In genomic region chr1:26224606-26225005, GRCh38 we compare ENCODE assay signal across 18 cellular contexts. TPM values are rescaled to one million over a fixed set of nuclear protein-coding genes. Genes with fewer than 3 reads are reported as not detected.
DNase-seq lines count a peak whose midpoint lies in the region; ATAC-seq, FAIRE-seq and TF ChIP-seq lines count a peak whose summit lies in the region.
"Had no signal": no experiment of that assay in that cellular context is flagged by ENCODE, and none has a peak within 500 bp of the region (broad histone marks: within the 10 kb centered on the region; RNA-seq: fewer than 3 reads in every experiment).

No MANE protein-coding gene starts in this region.

- TF ChIP-seq RAD21 in HepG2 (CRISPR knock-in tag; IDR thresholded peaks at IDR 0.05) = no peak

- peak overlapping the region; percentile 75 for H3K4me3 Mint-ChIP-seq in WTC11
- no peak overlapping the region for H3K4me3 Mint-ChIP-seq in activated CD4-positive, alpha-beta T cell treated with anti-CD3 and anti-CD28 coated beads for 36 hours

- no peaks in the 10 kb centered on the region for H3K9me3 ChIP-seq in ES-I3 (ENCODE audit: control insufficient read depth, insufficient read depth, low read length)
- H3K9me3 ChIP-seq in HepG2 (ENCODE audit: low read length) = no peaks in the 10 kb centered on the region
- no peaks in the 10 kb centered on the region for H3K9me3 ChIP-seq in gastrocnemius medialis

- H3K4me1 ChIP-seq in ES-I3 (ENCODE audit: insufficient read depth, low read length) (no peaks in the 10 kb centered on the region), HepG2 (ENCODE audit: insufficient read depth, low read length) (peaks cover 36% of the 10 kb centered on the region), gastrocnemius medialis (peaks cover 0 to 7% of the 10 kb centered on the region in 2 donors)

- CTCF ChIA-PET in WTC11 (lab: Charles Lee) (interaction anchor here (1.5 to 4.1 kb wide), 3 partner anchors 10 to 55 kb away, joined by 7 to 32 read pairs (median 10); partner anchors contain the start of genes CATSPER4, CEP85 and ZNF593), HepG2 (lab: Yijun Ruan, JAX; ENCODE audit: low intra/inter-chr PET ratio, low total read pairs) (no interaction called here)
- CTCF ChIA-PET in activated CD4-positive, alpha-beta T cell treated with anti-CD3 and anti-CD28 coated beads for 36 hours (lab: Charles Lee) = interaction anchor here (1.2 kb wide), 2 partner anchors 9 to 10 kb away, joined by 3 read pairs; partner anchors contain the start of gene CEP85

- H3K4me1 Mint-ChIP-seq in WTC11 = peaks cover 14% of the 10 kb centered on the region
- H3K4me1 Mint-ChIP-seq in activated CD4-positive, alpha-beta T cell treated with anti-CD3 and anti-CD28 coated beads for 36 hours = peaks cover 7% of the 10 kb centered on the region

- no peaks in the 10 kb centered on the region for H3K79me2 ChIP-seq in HepG2 (ENCODE audit: insufficient read depth, low read length)

- no peak overlapping the region for H3K27ac Mint-ChIP-seq in WTC11
- H3K27ac Mint-ChIP-seq in activated CD4-positive, alpha-beta T cell treated with anti-CD3 and anti-CD28 coated beads for 36 hours = no peak overlapping the region
- H3K27ac Mint-ChIP-seq: activated naive CD4-positive, alpha-beta T cell treated with anti-CD3 and anti-CD28 coated beads, Interleukin-2, amount 50 U/mL, for 24 hours had no signal

- ATAC-seq in WTC11 (no peak), HepG2 (peak; percentile 40; the same call in 2 of the 3 replicates), gastrocnemius medialis (no peak), GM19452 (IDR thresholded peaks at IDR 0.05; ENCODE audit: unreplicated experiment) (no peak)
- ATAC-seq in activated CD4-positive, alpha-beta T cell treated with anti-CD3 and anti-CD28 coated beads for 36 hours = no peak
- ATAC-seq: PC-3 had no signal

- H3K4me2 ChIP-seq in HepG2 (ENCODE audit: low read depth, low read length) = peak overlapping the region; percentile 100

- H3K27me3 Mint-ChIP-seq in WTC11 (ENCODE audit: low read depth) = peaks cover 45% of the 10 kb centered on the region
- H3K27me3 Mint-ChIP-seq in activated CD4-positive, alpha-beta T cell treated with anti-CD3 and anti-CD28 coated beads for 36 hours = peaks cover 26% of the 10 kb centered on the region

- H4K20me1 ChIP-seq in HepG2 (ENCODE audit: insufficient read depth, low read length) = no peaks in the 10 kb centered on the region

- in situ Hi-C loops in HepG2 (cut with HindIII; ENCODE audit: extremely low pct_ligation_motif_present, low pct_unique_long_range_greater_than_20kb) = no loop called here
- in situ Hi-C loops in gastrocnemius medialis (cut with MboI; ENCODE audit: low sequenced_read_pairs in 4 of 4) = loop anchor here in 1 of 4 donors (5.0 kb wide), 1 partner anchor 52 kb away; the partner anchor contains the start of gene ZNF593OS

- no peaks in the 10 kb centered on the region for H3K36me3 ChIP-seq in ES-I3 (ENCODE audit: insufficient read depth, low read length)
- no peaks in the 10 kb centered on the region for H3K36me3 ChIP-seq in HepG2 (replicated peaks in 1 of 2; ENCODE audit: control insufficient read depth in 1 of 2, insufficient read depth in 2 of 2, low read length in 2 of 2)
- no peaks in the 10 kb centered on the region for H3K36me3 ChIP-seq in gastrocnemius medialis
- H3K36me3 ChIP-seq: WERI-Rb-1 had no signal

- H3K4me3 ChIP-seq in HepG2 (replicated peaks in 1 of 3; ENCODE audit: insufficient read depth in 1 of 3, low read depth in 2 of 3, low read length in 3 of 3) (peak overlapping the region; percentile 72 to 81 (median 74); a peak in 5 of 6 replicates), gastrocnemius medialis (peak overlapping the region; percentile 59 to 67 (median 60))

- DNase-seq in WTC11 (ENCODE audit: low spot score) (no peak), HepG2 (ENCODE audit: low spot score) (no peak), gastrocnemius medialis (no peak), COLO829 (ENCODE audit: low spot score) (no peak), caudate nucleus (lab: John Stamatoyannopoulos, UW) (no peak)
- DNase-seq in activated CD4-positive, alpha-beta T cell treated with anti-CD3 and anti-CD28 coated beads for 36 hours = no peak
- DNase-seq: DMS79 treated with DMSO at 0.1 percent for 48 hours, NCI-H1694 treated with DMSO at 0.1 percent for 48 hours, NCI-H526 treated with DMSO at 0.1 percent for 48 hours, PC-3, WERI-Rb-1 had no signal

- intact Hi-C loops in HepG2 (cut with micrococcal nuclease; ENCODE audit: unreplicated experiment) (loop anchor here (1.0 kb wide), 1 partner anchor 9 kb away; no protein-coding TSS in a partner anchor), gastrocnemius medialis (cut with DNase I; ENCODE audit: low total_unique reads) (no loop called here)
- intact Hi-C loops in activated CD4-positive, alpha-beta T cell treated with anti-CD3 and anti-CD28 coated beads for 36 hours (cut with DNase I, micrococcal nuclease) = no loop called here

- TF ChIP-seq CTCF in WTC11 (IDR thresholded peaks at IDR 0.05) (no peak), HepG2 (CRISPR knock-in tag; IDR thresholded peaks at IDR 0.05) (no peak), gastrocnemius medialis (IDR thresholded peaks at IDR 0.05 in 4 of 5, conservative IDR thresholded peaks at IDR 0.05 in 1 of 5) (no peak)

- no peaks in the 10 kb centered on the region for H3K9me3 Mint-ChIP-seq in WTC11
- no peaks in the 10 kb centered on the region for H3K9me3 Mint-ChIP-seq in activated CD4-positive, alpha-beta T cell treated with anti-CD3 and anti-CD28 coated beads for 36 hours (ENCODE audit: low read depth)
- H3K9me3 Mint-ChIP-seq: activated naive CD4-positive, alpha-beta T cell treated with anti-CD3 and anti-CD28 coated beads, Interleukin-2, amount 50 U/mL, for 24 hours had no signal

- 22% methylated on average over 7 of the region's 7 CpGs for WGBS in HepG2 (ENCODE audit: low lambda C conversion rate)

- no peak overlapping the region for H2AFZ ChIP-seq in HepG2 (ENCODE audit: low read length)

- TF ChIP-seq POLR2A in HepG2 (IDR thresholded peaks at IDR 0.05; ENCODE audit: insufficient read depth in 1 of 2, low read depth in 2 of 2, low read length in 2 of 2) = no peak
- no peak for TF ChIP-seq POLR2A in gastrocnemius medialis (IDR thresholded peaks at IDR 0.05)

- no peaks in the 10 kb centered on the region for H3K36me3 Mint-ChIP-seq in WTC11
- H3K36me3 Mint-ChIP-seq in activated CD4-positive, alpha-beta T cell treated with anti-CD3 and anti-CD28 coated beads for 36 hours (ENCODE audit: low read depth) = no peaks in the 10 kb centered on the region
- H3K36me3 Mint-ChIP-seq: activated naive CD4-positive, alpha-beta T cell treated with anti-CD3 and anti-CD28 coated beads, Interleukin-2, amount 50 U/mL, for 24 hours had no signal

- POLR2A ChIA-PET in WTC11 (lab: Charles Lee) = interaction anchor here (1.0 kb wide), 1 partner anchor 9 kb away, joined by 3 read pairs; the partner anchor contains the start of gene CEP85
- POLR2A ChIA-PET in HepG2 (lab: Yijun Ruan, JAX) = interaction anchor here (1.2 to 3.5 kb wide), 6 partner anchors 10 to 201 kb away, joined by 3 to 50 read pairs (median 5); partner anchors contain the start of genes CATSPER4, CEP85, CNKSR1 and ZNF593
- POLR2A ChIA-PET in activated CD4-positive, alpha-beta T cell treated with anti-CD3 and anti-CD28 coated beads for 36 hours (lab: Charles Lee) = no interaction called here

- TF ChIP-seq EP300 in HepG2 (IDR thresholded peaks at IDR 0.05; ENCODE audit: low read depth in 2 of 2, low read length in 2 of 2) = no peak
- no peak for TF ChIP-seq EP300 in HepG2 (CRISPR knock-in tag; IDR thresholded peaks at IDR 0.05; ENCODE audit: borderline replicate concordance)

- TSS peak; percentile 84 for BruUV-seq in HepG2 (replicated peaks; lab: Mats Ljungman, UMichigan)

- H3K9ac ChIP-seq in ES-I3 (ENCODE audit: low read depth, low read length) = peak overlapping the region; percentile 79; the same call in 1 of the 2 replicates
- no peak overlapping the region for H3K9ac ChIP-seq in HepG2 (ENCODE audit: insufficient read depth, low read depth, low read length)

- no peak overlapping the region for H3K27ac ChIP-seq in HepG2 (ENCODE audit: extremely low read length, insufficient read depth, low read length)
- peak overlapping the region in 2 of 4 donors; percentile 29 to 66 for H3K27ac ChIP-seq in gastrocnemius medialis
- H3K27ac ChIP-seq in caudate nucleus (ENCODE audit: low read depth, low read length) = no peak overlapping the region
- H3K27ac ChIP-seq: HL-60, WERI-Rb-1 had no signal

- no peak for FAIRE-seq in HepG2 (lab: Jason Lieb, UNC)

- H3K27me3 ChIP-seq in HepG2 (ENCODE audit: control insufficient read depth in 1 of 2, insufficient read depth in 2 of 2, low read length in 2 of 2) (no peaks in the 10 kb centered on the region; a peak in 2 of 5 replicates), gastrocnemius medialis (no peaks in the 10 kb centered on the region)

RNA-seq across cellular contexts. Expression of gene CEP85, which starts 9.4 kb away (rescaled TPM):
- total RNA-seq in WTC11 (2021) (32.0 to 40.8 TPM (median 35.3 TPM) in 3 replicates), HepG2 (2016; rRNA removed; fragmentation: Illumina TruSeq; extraction: Trizol) (22.4 and 26.7 TPM in 2 replicates), gastrocnemius medialis (10 to 100 TPM; 28.5 to 61.6 (median 41.3) TPM)
- 15.6 and 16.7 TPM in 2 replicates for total RNA-seq in HepG2 (2016; cell fraction: cytosol; rRNA removed; fragmentation: Illumina TruSeq; extraction: Trizol; ENCODE audit: low read depth)
- total RNA-seq in HepG2 (2016; cell fraction: insoluble cytoplasmic fraction; rRNA removed; fragmentation: Illumina TruSeq; extraction: Trizol) = 22.3 and 26.3 TPM in 2 replicates
- total RNA-seq in HepG2 (2016; cell fraction: membrane; rRNA removed; fragmentation: Illumina TruSeq; extraction: Trizol) = 10.6 and 12.9 TPM in 2 replicates
- total RNA-seq in HepG2 (2016; cell fraction: nucleus; rRNA removed; fragmentation: Illumina TruSeq; extraction: Trizol) = 27.6 and 32.8 TPM in 2 replicates
- polyA plus RNA-seq in HepG2 (2011; rRNA removed) = 16.1 and 16.9 TPM in 2 replicates
- polyA plus RNA-seq in HepG2 (2011; cell fraction: cytosol; rRNA removed) = 11.2 and 11.4 TPM in 2 replicates
- 40.1 and 42.3 TPM in 2 replicates for polyA plus RNA-seq in HepG2 (2011; cell fraction: nucleus; rRNA removed)
- polyA plus RNA-seq in HepG2 (2012) = 8.8 and 10.7 TPM in 2 replicates
- polyA plus RNA-seq in HepG2 (2016; cell fraction: cytosol; fragmentation: Illumina TruSeq; extraction: Trizol; ENCODE audit: low read depth) = 0.88 and 0.92 TPM in 2 replicates
- 16.4 and 17.2 TPM in 2 replicates for polyA plus RNA-seq in HepG2 (2016; cell fraction: insoluble cytoplasmic fraction; fragmentation: Illumina TruSeq; extraction: Trizol; ENCODE audit: low read depth)
- polyA plus RNA-seq in HepG2 (2016; cell fraction: membrane; fragmentation: Illumina TruSeq; extraction: Trizol; ENCODE audit: low read depth) = 2.2 and 2.6 TPM in 2 replicates
- polyA plus RNA-seq in HepG2 (2016; cell fraction: nucleus; fragmentation: Illumina TruSeq; extraction: Trizol; ENCODE audit: insufficient read depth, low read depth) = 49.8 and 50.1 TPM in 2 replicates
- 19.0 and 44.1 TPM in 2 replicates for polyA minus RNA-seq in HepG2 (2011; rRNA and poly(A)+ RNA removed; ENCODE audit: low replicate concordance)
- 8.7 and 9.0 TPM in 2 replicates for polyA minus RNA-seq in HepG2 (2011; cell fraction: cytosol; rRNA and poly(A)+ RNA removed)
- polyA minus RNA-seq in HepG2 (2011; cell fraction: nucleus; rRNA and poly(A)+ RNA removed) = 24.2 and 25.1 TPM in 2 replicates
- total RNA-seq in activated CD4-positive, alpha-beta T cell treated with anti-CD3 and anti-CD28 coated beads for 36 hours = 10 to 100 TPM; 31.1 to 31.9 TPM

RNA-seq across cellular contexts. Expression of gene CATSPER4, which starts 34.2 kb away (rescaled TPM):
- 0.35 to 0.85 TPM (median 0.55 TPM) in 3 replicates for total RNA-seq in WTC11 (2021)
- total RNA-seq in HepG2 (2016; rRNA removed; fragmentation: Illumina TruSeq; extraction: Trizol) = not detected in 2 replicates
- total RNA-seq in HepG2 (2016; cell fraction: cytosol; rRNA removed; fragmentation: Illumina TruSeq; extraction: Trizol; ENCODE audit: low read depth) = not detected in 2 replicates
- not detected in 2 replicates for total RNA-seq in HepG2 (2016; cell fraction: insoluble cytoplasmic fraction; rRNA removed; fragmentation: Illumina TruSeq; extraction: Trizol)
- total RNA-seq in HepG2 (2016; cell fraction: membrane; rRNA removed; fragmentation: Illumina TruSeq; extraction: Trizol) = not detected in 2 replicates
- total RNA-seq in HepG2 (2016; cell fraction: nucleus; rRNA removed; fragmentation: Illumina TruSeq; extraction: Trizol) = not detected in 2 replicates
- not detected in 2 replicates for polyA plus RNA-seq in HepG2 (2011; rRNA removed)
- not detected in 2 replicates for polyA plus RNA-seq in HepG2 (2011; cell fraction: cytosol; rRNA removed)
- 0.07 TPM in 1 of 2 replicates, not detected in the other for polyA plus RNA-seq in HepG2 (2011; cell fraction: nucleus; rRNA removed)
- not detected in 2 replicates for polyA plus RNA-seq in HepG2 (2012)
- polyA plus RNA-seq in HepG2 (2016; cell fraction: cytosol; fragmentation: Illumina TruSeq; extraction: Trizol; ENCODE audit: low read depth) = not detected in 2 replicates
- not detected in 2 replicates for polyA plus RNA-seq in HepG2 (2016; cell fraction: insoluble cytoplasmic fraction; fragmentation: Illumina TruSeq; extraction: Trizol; ENCODE audit: low read depth)
- polyA plus RNA-seq in HepG2 (2016; cell fraction: membrane; fragmentation: Illumina TruSeq; extraction: Trizol; ENCODE audit: low read depth) = not detected in 2 replicates
- polyA plus RNA-seq in HepG2 (2016; cell fraction: nucleus; fragmentation: Illumina TruSeq; extraction: Trizol; ENCODE audit: insufficient read depth, low read depth) = not detected in 2 replicates
- polyA minus RNA-seq in HepG2 (2011; rRNA and poly(A)+ RNA removed; ENCODE audit: low replicate concordance) = not detected in 2 replicates
- polyA minus RNA-seq in HepG2 (2011; cell fraction: cytosol; rRNA and poly(A)+ RNA removed) = not detected in 2 replicates
- polyA minus RNA-seq in HepG2 (2011; cell fraction: nucleus; rRNA and poly(A)+ RNA removed) = not detected in 2 replicates
- total RNA-seq in gastrocnemius medialis = not detected
- total RNA-seq in activated CD4-positive, alpha-beta T cell treated with anti-CD3 and anti-CD28 coated beads for 36 hours = not detected
- total RNA-seq: glomerular endothelial cell, PC-3, temporal lobe had no signal
- polyA plus RNA-seq: BJ had no signal

RNA-seq across cellular contexts. Expression of gene CNKSR1, which starts 47.3 kb away (rescaled TPM):
- total RNA-seq in WTC11 (2021) (18.0 to 20.5 TPM (median 19.7 TPM) in 3 replicates), HepG2 (2016; rRNA removed; fragmentation: Illumina TruSeq; extraction: Trizol) (1.5 and 3.4 TPM in 2 replicates), gastrocnemius medialis (10 to 100 TPM; 23.7 to 50.6 (median 44.6) TPM)
- 0.71 and 1.3 TPM in 2 replicates for total RNA-seq in HepG2 (2016; cell fraction: cytosol; rRNA removed; fragmentation: Illumina TruSeq; extraction: Trizol; ENCODE audit: low read depth)
- 1.8 and 3.1 TPM in 2 replicates for total RNA-seq in HepG2 (2016; cell fraction: insoluble cytoplasmic fraction; rRNA removed; fragmentation: Illumina TruSeq; extraction: Trizol)
- 1.1 TPM in 2 replicates for total RNA-seq in HepG2 (2016; cell fraction: membrane; rRNA removed; fragmentation: Illumina TruSeq; extraction: Trizol)
- 3.7 and 5.8 TPM in 2 replicates for total RNA-seq in HepG2 (2016; cell fraction: nucleus; rRNA removed; fragmentation: Illumina TruSeq; extraction: Trizol)
- polyA plus RNA-seq in HepG2 (2011; rRNA removed) = 8.9 and 9.7 TPM in 2 replicates
- 2.4 and 2.7 TPM in 2 replicates for polyA plus RNA-seq in HepG2 (2011; cell fraction: cytosol; rRNA removed)
- 64.0 and 70.5 TPM in 2 replicates for polyA plus RNA-seq in HepG2 (2011; cell fraction: nucleus; rRNA removed)
- 6.1 and 6.7 TPM in 2 replicates for polyA plus RNA-seq in HepG2 (2012)
- 0.33 and 0.35 TPM in 2 replicates for polyA plus RNA-seq in HepG2 (2016; cell fraction: cytosol; fragmentation: Illumina TruSeq; extraction: Trizol; ENCODE audit: low read depth)
- 1.9 and 2.0 TPM in 2 replicates for polyA plus RNA-seq in HepG2 (2016; cell fraction: insoluble cytoplasmic fraction; fragmentation: Illumina TruSeq; extraction: Trizol; ENCODE audit: low read depth)
- polyA plus RNA-seq in HepG2 (2016; cell fraction: membrane; fragmentation: Illumina TruSeq; extraction: Trizol; ENCODE audit: low read depth) = 0.60 and 0.72 TPM in 2 replicates
- polyA plus RNA-seq in HepG2 (2016; cell fraction: nucleus; fragmentation: Illumina TruSeq; extraction: Trizol; ENCODE audit: insufficient read depth, low read depth) = 15.4 and 19.4 TPM in 2 replicates
- polyA minus RNA-seq in HepG2 (2011; rRNA and poly(A)+ RNA removed; ENCODE audit: low replicate concordance) = 9.4 and 12.9 TPM in 2 replicates
- 2.0 and 4.8 TPM in 2 replicates for polyA minus RNA-seq in HepG2 (2011; cell fraction: cytosol; rRNA and poly(A)+ RNA removed)
- 16.1 and 21.8 TPM in 2 replicates for polyA minus RNA-seq in HepG2 (2011; cell fraction: nucleus; rRNA and poly(A)+ RNA removed)
- 1 to 10 TPM; 3.0 to 3.2 TPM for total RNA-seq in activated CD4-positive, alpha-beta T cell treated with anti-CD3 and anti-CD28 coated beads for 36 hours
- total RNA-seq: glomerular endothelial cell had no signal

RNA-seq across cellular contexts. Expression of gene ZNF593OS, which starts 53.0 kb away (rescaled TPM):
- total RNA-seq in WTC11 (2021) (not detected in 3 replicates), HepG2 (2016; rRNA removed; fragmentation: Illumina TruSeq; extraction: Trizol) (not detected in 2 replicates), gastrocnemius medialis (under 1 TPM in 2 of 4 donors, not detected in 2; 0.66 TPM)
- total RNA-seq in HepG2 (2016; cell fraction: cytosol; rRNA removed; fragmentation: Illumina TruSeq; extraction: Trizol; ENCODE audit: low read depth) = not detected in 2 replicates
- total RNA-seq in HepG2 (2016; cell fraction: insoluble cytoplasmic fraction; rRNA removed; fragmentation: Illumina TruSeq; extraction: Trizol) = not detected in 2 replicates
- not detected in 2 replicates for total RNA-seq in HepG2 (2016; cell fraction: membrane; rRNA removed; fragmentation: Illumina TruSeq; extraction: Trizol)
- total RNA-seq in HepG2 (2016; cell fraction: nucleus; rRNA removed; fragmentation: Illumina TruSeq; extraction: Trizol) = not detected in 2 replicates
- polyA plus RNA-seq in HepG2 (2011; rRNA removed) = not detected in 2 replicates
- not detected in 2 replicates for polyA plus RNA-seq in HepG2 (2011; cell fraction: cytosol; rRNA removed)
- polyA plus RNA-seq in HepG2 (2011; cell fraction: nucleus; rRNA removed) = not detected in 2 replicates
- 0.47 and 0.69 TPM in 2 replicates for polyA plus RNA-seq in HepG2 (2012)
- not detected in 2 replicates for polyA plus RNA-seq in HepG2 (2016; cell fraction: cytosol; fragmentation: Illumina TruSeq; extraction: Trizol; ENCODE audit: low read depth)
- polyA plus RNA-seq in HepG2 (2016; cell fraction: insoluble cytoplasmic fraction; fragmentation: Illumina TruSeq; extraction: Trizol; ENCODE audit: low read depth) = not detected in 2 replicates
- not detected in 2 replicates for polyA plus RNA-seq in HepG2 (2016; cell fraction: membrane; fragmentation: Illumina TruSeq; extraction: Trizol; ENCODE audit: low read depth)
- polyA plus RNA-seq in HepG2 (2016; cell fraction: nucleus; fragmentation: Illumina TruSeq; extraction: Trizol; ENCODE audit: insufficient read depth, low read depth) = not detected in 2 replicates
- polyA minus RNA-seq in HepG2 (2011; rRNA and poly(A)+ RNA removed; ENCODE audit: low replicate concordance) = not detected in 2 replicates
- not detected in 2 replicates for polyA minus RNA-seq in HepG2 (2011; cell fraction: cytosol; rRNA and poly(A)+ RNA removed)
- polyA minus RNA-seq in HepG2 (2011; cell fraction: nucleus; rRNA and poly(A)+ RNA removed) = not detected in 2 replicates
- not detected for total RNA-seq in activated CD4-positive, alpha-beta T cell treated with anti-CD3 and anti-CD28 coated beads for 36 hours
- total RNA-seq: glomerular endothelial cell, PC-3, temporal lobe had no signal
- polyA plus RNA-seq: BJ had no signal

RNA-seq across cellular contexts. Expression of gene ZNF593, which starts 54.9 kb away (rescaled TPM):
- total RNA-seq in WTC11 (2021) (39.6 to 49.1 TPM (median 43.3 TPM) in 3 replicates), HepG2 (2016; rRNA removed; fragmentation: Illumina TruSeq; extraction: Trizol) (55.8 and 59.3 TPM in 2 replicates), gastrocnemius medialis (100 to 1,000 TPM in 2 of 4 donors, 10 to 100 TPM in 2; 39.6 to 135 (median 97.3) TPM)
- total RNA-seq in HepG2 (2016; cell fraction: cytosol; rRNA removed; fragmentation: Illumina TruSeq; extraction: Trizol; ENCODE audit: low read depth) = 52.2 and 57.2 TPM in 2 replicates
- 56.8 and 58.5 TPM in 2 replicates for total RNA-seq in HepG2 (2016; cell fraction: insoluble cytoplasmic fraction; rRNA removed; fragmentation: Illumina TruSeq; extraction: Trizol)
- 56.1 and 57.7 TPM in 2 replicates for total RNA-seq in HepG2 (2016; cell fraction: membrane; rRNA removed; fragmentation: Illumina TruSeq; extraction: Trizol)
- 17.8 and 21.4 TPM in 2 replicates for total RNA-seq in HepG2 (2016; cell fraction: nucleus; rRNA removed; fragmentation: Illumina TruSeq; extraction: Trizol)
- polyA plus RNA-seq in HepG2 (2011; rRNA removed) = 37.3 and 43.0 TPM in 2 replicates
- polyA plus RNA-seq in HepG2 (2011; cell fraction: cytosol; rRNA removed) = 48.9 and 77.5 TPM in 2 replicates
- 42.4 and 44.7 TPM in 2 replicates for polyA plus RNA-seq in HepG2 (2011; cell fraction: nucleus; rRNA removed)
- 23.3 and 41.2 TPM in 2 replicates for polyA plus RNA-seq in HepG2 (2012)
- polyA plus RNA-seq in HepG2 (2016; cell fraction: cytosol; fragmentation: Illumina TruSeq; extraction: Trizol; ENCODE audit: low read depth) = 60.3 and 61.5 TPM in 2 replicates
- polyA plus RNA-seq in HepG2 (2016; cell fraction: insoluble cytoplasmic fraction; fragmentation: Illumina TruSeq; extraction: Trizol; ENCODE audit: low read depth) = 63.8 and 68.9 TPM in 2 replicates
- 57.3 and 58.6 TPM in 2 replicates for polyA plus RNA-seq in HepG2 (2016; cell fraction: membrane; fragmentation: Illumina TruSeq; extraction: Trizol; ENCODE audit: low read depth)
- 41.8 and 47.8 TPM in 2 replicates for polyA plus RNA-seq in HepG2 (2016; cell fraction: nucleus; fragmentation: Illumina TruSeq; extraction: Trizol; ENCODE audit: insufficient read depth, low read depth)
- polyA minus RNA-seq in HepG2 (2011; rRNA and poly(A)+ RNA removed; ENCODE audit: low replicate concordance) = 17.7 and 18.6 TPM in 2 replicates
- polyA minus RNA-seq in HepG2 (2011; cell fraction: cytosol; rRNA and poly(A)+ RNA removed) = 12.2 and 17.8 TPM in 2 replicates
- 8.8 and 10.2 TPM in 2 replicates for polyA minus RNA-seq in HepG2 (2011; cell fraction: nucleus; rRNA and poly(A)+ RNA removed)
- total RNA-seq in activated CD4-positive, alpha-beta T cell treated with anti-CD3 and anti-CD28 coated beads for 36 hours = 10 to 100 TPM; 44.6 to 56.3 TPM
